ENCODE assay signal across 8 cellular contexts in genomic region chr11:9758676-9759518, GRCh38.
DNase-seq lines count a peak whose midpoint lies in the region; ATAC-seq, FAIRE-seq and TF ChIP-seq lines count a peak whose summit lies in the region.

No MANE protein-coding gene starts in this region.

- TF ChIP-seq CTCF in Caco-2 (IDR thresholded peaks at IDR 0.05; ENCODE audit: insufficient read depth in 1 of 2, low read depth in 1 of 2, low read length in 1 of 2, severe bottlenecking in 1 of 2, unreplicated experiment in 1 of 2) (peak in 1 of 2 experiments; percentile 49), IMR-90 (conservative IDR thresholded peaks at IDR 0.05; ENCODE audit: low read depth, low read length) (peak; percentile 44), astrocyte (IDR thresholded peaks at IDR 0.05; ENCODE audit: insufficient read depth, low read depth, low read length) (no peak), retinal pigment epithelial cell (conservative IDR thresholded peaks at IDR 0.05; ENCODE audit: low read depth, low read length) (peak; percentile 33)

- FAIRE-seq in astrocyte (lab: Jason Lieb, UNC) = no peak

- peaks cover 49% of the 10 kb centered on the region for H3K9me1 ChIP-seq in IMR-90 (ENCODE audit: insufficient read depth, low read length)

- peak overlapping the region; percentile 99 for H4K91ac ChIP-seq in IMR-90 (ENCODE audit: insufficient read depth, low read depth, low read length)

- H3K79me2 ChIP-seq in astrocyte (ENCODE audit: insufficient read depth, low read length) = no peaks in the 10 kb centered on the region

- peaks cover 13% of the 10 kb centered on the region for H3K4me1 ChIP-seq in Caco-2
- H3K4me1 ChIP-seq in IMR-90 (ENCODE audit: control insufficient read depth, insufficient read depth, low read length) = peaks cover 47% of the 10 kb centered on the region
- peaks cover 53% of the 10 kb centered on the region for H3K4me1 ChIP-seq in astrocyte (ENCODE audit: insufficient read depth, low read length)

- intact Hi-C loops in Caco-2 (cut with micrococcal nuclease; ENCODE audit: unreplicated experiment) (loop anchor here (1.0 to 10.0 kb wide), 8 partner anchors 66 to 564 kb away; no protein-coding TSS in a partner anchor), IMR-90 (cut with micrococcal nuclease) (loop anchor here (1.0 to 10.0 kb wide), 9 partner anchors 44 to 978 kb away; partner anchors contain the start of gene ADM)

- H4K8ac ChIP-seq in IMR-90 (ENCODE audit: low read depth in 2 of 2, low read length in 2 of 2) = peak overlapping the region; percentile 99 to 100

- H3K9me3 ChIP-seq in Caco-2 = no peaks in the 10 kb centered on the region
- no peaks in the 10 kb centered on the region for H3K9me3 ChIP-seq in IMR-90 (ENCODE audit: control insufficient read depth, insufficient read depth, low read length)
- H3K9me3 ChIP-seq in astrocyte (ENCODE audit: insufficient read depth, low read depth, low read length) = no peaks in the 10 kb centered on the region

- H2AFZ ChIP-seq in IMR-90 (replicated peaks; ENCODE audit: low read length, poor library complexity) = peak overlapping the region; percentile 94
- peak overlapping the region; percentile 68 for H2AFZ ChIP-seq in astrocyte (ENCODE audit: low read depth, low read length)

- H3K27me3 ChIP-seq in Caco-2 (replicated peaks; ENCODE audit: control insufficient read depth, insufficient read depth, low read length) (no peaks in the 10 kb centered on the region), IMR-90 (ENCODE audit: control insufficient read depth, insufficient read depth, low read length) (no peaks in the 10 kb centered on the region), astrocyte (ENCODE audit: insufficient read depth, low read length) (no peaks in the 10 kb centered on the region)

- CTCF ChIA-PET in Caco-2 (lab: Charles Lee) = interaction anchor here (0.5 to 2.3 kb wide), 10 partner anchors 89 to 563 kb away, joined by 3 to 11 read pairs (median 4); no protein-coding TSS in a partner anchor
- CTCF ChIA-PET in IMR-90 (lab: Yijun Ruan, JAX) = interaction anchor here (0.6 to 1.8 kb wide), 13 partner anchors 9 to 777 kb away, joined by 3 to 10 read pairs (median 4); partner anchors contain the start of gene ADM

- peaks cover 32% of the 10 kb centered on the region for H3K36me3 Mint-ChIP-seq in Caco-2 (ENCODE audit: insufficient read depth, unreplicated experiment)
- H3K36me3 Mint-ChIP-seq in astrocyte (ENCODE audit: low read depth, unreplicated experiment) = peaks cover 9% of the 10 kb centered on the region

- BruUV-seq in Caco-2 (replicated peaks; lab: Mats Ljungman, UMichigan) = no TSS peak
- no TSS peak for BruUV-seq in IMR-90 (replicated peaks; lab: Mats Ljungman, UMichigan)

- H3K27ac Mint-ChIP-seq in Caco-2 (ENCODE audit: unreplicated experiment) (peak overlapping the region; percentile 79), astrocyte (ENCODE audit: unreplicated experiment) (peak overlapping the region; percentile 98)

- H3K4me3 Mint-ChIP-seq in Caco-2 (ENCODE audit: unreplicated experiment) (peak overlapping the region; percentile 86), astrocyte (ENCODE audit: unreplicated experiment) (peak overlapping the region; percentile 59)

- peak; percentile 22 for ATAC-seq in GM21367 (IDR thresholded peaks at IDR 0.05; ENCODE audit: unreplicated experiment)
- ATAC-seq in IMR-90 (ENCODE audit: low read depth) = peak; percentile 47
- no peak for ATAC-seq in HG03378 (IDR thresholded peaks at IDR 0.05; ENCODE audit: unreplicated experiment)

- peak overlapping the region; percentile 96 for H2AK9ac ChIP-seq in IMR-90 (replicated peaks; ENCODE audit: low read depth, low read length, poor library complexity)

- H3K56ac ChIP-seq in IMR-90 (ENCODE audit: extremely low read depth, insufficient read depth, low read length) = peak overlapping the region; percentile 96

- peak overlapping the region; percentile 100 for H2AK5ac ChIP-seq in IMR-90 (ENCODE audit: low read depth, low read length)

- H2BK20ac ChIP-seq in IMR-90 (ENCODE audit: low read depth, low read length) = peak overlapping the region; percentile 94

- dilution Hi-C loops in IMR-90 (cut with HindIII; ENCODE audit: low sequenced_read_pairs, unreplicated experiment) = no loop called here

- H3K4me3 ChIP-seq in Caco-2 (ENCODE audit: low read depth, low read length) (peak overlapping the region; percentile 70), IMR-90 (ENCODE audit: insufficient read depth, low read depth, low read length) (peak overlapping the region; percentile 29), astrocyte (ENCODE audit: insufficient read depth, low read depth, low read length) (peak overlapping the region; percentile 56), retinal pigment epithelial cell (ENCODE audit: low read length) (peak overlapping the region; percentile 68)

- H3K9me3 Mint-ChIP-seq in Caco-2 (ENCODE audit: unreplicated experiment) (no peaks in the 10 kb centered on the region), astrocyte (ENCODE audit: unreplicated experiment) (no peaks in the 10 kb centered on the region)

- H3K36me3 ChIP-seq in Caco-2 (ENCODE audit: control insufficient read depth, insufficient read depth, low read length) (no peaks in the 10 kb centered on the region), IMR-90 (ENCODE audit: control insufficient read depth, insufficient read depth, low read length) (no peaks in the 10 kb centered on the region), astrocyte (ENCODE audit: insufficient read depth, low read length) (no peaks in the 10 kb centered on the region)

- POLR2A ChIA-PET in Caco-2 (lab: Charles Lee) (interaction anchor here (0.5 to 1.4 kb wide), 8 partner anchors 29 to 607 kb away, joined by 3 to 6 read pairs (median 3); partner anchors contain the start of gene ADM), IMR-90 (lab: Charles Lee; ENCODE audit: unreplicated experiment) (interaction anchor here (0.5 to 2.4 kb wide), 9 partner anchors 16 to 563 kb away, joined by 3 to 18 read pairs (median 4); partner anchors contain the start of gene ADM)

- H3K27ac ChIP-seq in IMR-90 (ENCODE audit: insufficient read depth, low read length) (peak overlapping the region; percentile 96), astrocyte (ENCODE audit: low read depth, low read length) (peak overlapping the region; percentile 94)

- in situ Hi-C loops in IMR-90 (cut with MboI; ENCODE audit: low sequenced_read_pairs) = loop anchor here (25.0 kb wide), 1 partner anchor 203 kb away; no protein-coding TSS in a partner anchor

- peaks cover 12 to 69% of the 10 kb centered on the region in 2 experiments; a peak in 3 of 4 replicates for H3K79me1 ChIP-seq in IMR-90 (ENCODE audit: low read depth in 1 of 2, low read length in 2 of 2)

- peak overlapping the region; percentile 99 for H3K23ac ChIP-seq in IMR-90 (ENCODE audit: low read depth, low read length)

- H3K9ac ChIP-seq in IMR-90 (ENCODE audit: low read depth, low read length) (peak overlapping the region; percentile 97), astrocyte (ENCODE audit: low read length) (peak overlapping the region; percentile 93)

- 18% methylated on average over 32 of the region's 49 CpGs; no CpG with 5 or more reads in 1 of the 2 experiments for WGBS in IMR-90 (ENCODE audit: extremely low coverage in 2 of 2, insufficient read length in 1 of 2), 2 experiments

- H2BK120ac ChIP-seq in IMR-90 (ENCODE audit: low read depth, low read length) = peak overlapping the region; percentile 98

- H3K27me3 Mint-ChIP-seq in Caco-2 (ENCODE audit: insufficient read depth, unreplicated experiment) (no peaks in the 10 kb centered on the region), astrocyte (ENCODE audit: low read depth, unreplicated experiment) (no peaks in the 10 kb centered on the region)

- H4K20me1 ChIP-seq in IMR-90 (ENCODE audit: insufficient read depth, low read length) (peaks cover 3% of the 10 kb centered on the region; the same call in 1 of the 2 replicates), astrocyte (ENCODE audit: insufficient read depth, low read length) (no peaks in the 10 kb centered on the region)

- peak; percentile 39 for TF ChIP-seq RAD21 in IMR-90 (IDR thresholded peaks at IDR 0.05; ENCODE audit: low read length)

- H3K4ac ChIP-seq in IMR-90 (ENCODE audit: low read depth, low read length) = peak overlapping the region; percentile 97

- H3K4me2 ChIP-seq in IMR-90 (ENCODE audit: low read depth, low read length) (peak overlapping the region; percentile 77), astrocyte (ENCODE audit: low read length) (peak overlapping the region; percentile 91)

- peak; percentile 9; the same call in 1 of the 2 replicates for TF ChIP-seq POLR2A in IMR-90 (IDR thresholded peaks at IDR 0.05; ENCODE audit: low read depth, low read length)

- H4K5ac ChIP-seq in IMR-90 (ENCODE audit: low read depth, low read length) = peak overlapping the region; percentile 97

- H3K14ac ChIP-seq in IMR-90 (replicated peaks; ENCODE audit: low read depth, low read length) = peak overlapping the region; percentile 71

- DNase-seq in Caco-2 (peak; percentile 92 to 93), IMR-90 (peak; percentile 64), T-helper 1 cell (peak; percentile 25 to 59 (median 30)), astrocyte (ENCODE audit: low read depth) (peak; percentile 49), hepatic stellate cell (ENCODE audit: low spot score) (peak; percentile 72), retinal pigment epithelial cell (ENCODE audit: low read depth) (no peak)

- H3K18ac ChIP-seq in IMR-90 (ENCODE audit: low read depth, low read length) = peak overlapping the region; percentile 90

- peak overlapping the region; percentile 98 for H2BK5ac ChIP-seq in IMR-90 (ENCODE audit: low read depth, low read length, poor library complexity, severe bottlenecking)

- H3K4me1 Mint-ChIP-seq in Caco-2 (ENCODE audit: low read depth, unreplicated experiment) (peaks cover 32% of the 10 kb centered on the region), astrocyte (ENCODE audit: low read depth, unreplicated experiment) (peaks cover 75% of the 10 kb centered on the region)

- H2BK15ac ChIP-seq in IMR-90 (ENCODE audit: low read depth, low read length) = peak overlapping the region; percentile 97; the same call in 2 of the 3 replicates

TF ChIP-seq in IMR-90, 13 proteins besides CTCF, POLR2A, EP300 and RAD21 (continues in another document):
- TF ChIP-seq NFE2L2 (IDR thresholded peaks at IDR 0.05; ENCODE audit: low read depth, low read length) (no peak), MAFK (IDR thresholded peaks at IDR 0.05; ENCODE audit: low read depth, low read length) (no peak), RCOR1 (IDR thresholded peaks at IDR 0.05; ENCODE audit: insufficient replicate concordance, low read length) (no peak), ELK1 (IDR thresholded peaks at IDR 0.05; ENCODE audit: borderline replicate concordance, low read depth, low read length) (no peak), SMC3 (IDR thresholded peaks at IDR 0.05; ENCODE audit: low read depth, low read length) (peak; percentile 39)
